In the genomic region with DNA sequence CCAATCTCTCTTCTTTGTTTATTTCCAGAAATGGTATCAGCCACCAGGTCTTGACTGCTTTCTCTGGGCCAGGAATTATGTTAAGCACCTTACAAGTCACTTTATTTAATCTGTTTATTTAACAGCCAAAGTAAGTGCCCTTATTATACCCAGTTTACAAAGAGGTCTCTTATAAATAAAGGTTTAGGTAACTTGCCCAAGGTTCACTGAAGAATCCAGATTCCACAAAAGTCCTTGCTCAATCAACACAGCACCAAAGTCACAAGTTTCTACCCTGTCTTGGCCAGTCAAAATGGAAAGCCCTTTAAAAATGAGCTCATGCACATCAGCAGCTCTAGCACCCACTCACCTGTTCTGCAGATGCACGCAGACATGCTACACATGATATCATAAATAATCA, we compare ENCODE assay signal across 20 cellular contexts.
"Had no signal": no experiment of that assay in that cellular context is flagged by ENCODE, and none has a peak within 500 bp of the region (broad histone marks: within the 10 kb centered on the region; RNA-seq: fewer than 3 reads in every experiment).

No MANE protein-coding gene starts in this region.

- DNase-seq: activated CD4-positive, alpha-beta memory T cell treated with anti-CD3 and anti-CD28 coated beads, Interleukin-2, amount 10 ng/mL, durations not matched to agents 7 days and 5 days; activated CD4-positive, alpha-beta T cell treated with anti-CD3 and anti-CD28 coated beads for 48 hours; activated CD8-positive, alpha-beta memory T cell treated with anti-CD3 and anti-CD28 coated beads, Interleukin-2, amount 10 ng/mL, durations not matched to agents 7 days and 5 days; activated gamma-delta T cell treated with Interleukin-2 at 50 U/mL for 16 hours; activated naive CD8-positive, alpha-beta T cell treated with anti-CD3 and anti-CD28 coated beads for 36 hours; amniotic stem cell; colonic mucosa; head of caudate nucleus; left ventricle myocardium superior; midbrain; ovary; stimulated activated CD4-positive, alpha-beta T cell treated with anti-CD3 and anti-CD28 coated beads, Interleukin-2, amount 100 ng/mL, for 48 hours; stimulated activated CD8-positive, alpha-beta memory T cell treated with anti-CD3 and anti-CD28 coated beads, Interleukin-4, amount 100 ng/mL, for 48 hours; stimulated activated naive B cell treated with anti-CD40 and anti-IgM and Interleukin-4, amounts not matched to agents 10 μg/mL and 1 μg/mL and 100 μg/mL, for 72 hours had no signal

- ATAC-seq: activated CD8-positive, alpha-beta memory T cell treated with anti-CD3 and anti-CD28 coated beads, Interleukin-2, amount 10 ng/mL, durations not matched to agents 7 days and 5 days; stimulated activated naive B cell treated with anti-CD40 and anti-IgM and Interleukin-4, amounts not matched to agents 10 μg/mL and 1 μg/mL and 100 μg/mL, for 72 hours had no signal

- H3K27me3 Mint-ChIP-seq: activated CD4-positive, alpha-beta memory T cell treated with anti-CD3 and anti-CD28 coated beads, Interleukin-2, amount 10 ng/mL, durations not matched to agents 7 days and 5 days; activated naive CD8-positive, alpha-beta T cell treated with anti-CD3 and anti-CD28 coated beads for 36 hours had no signal

- H3K36me3 Mint-ChIP-seq: activated naive CD8-positive, alpha-beta T cell treated with anti-CD3 and anti-CD28 coated beads for 36 hours; stimulated activated naive B cell treated with anti-CD40 and anti-IgM and Interleukin-4, amounts not matched to agents 10 μg/mL and 1 μg/mL and 100 μg/mL, for 72 hours had no signal

- H3K9me3 Mint-ChIP-seq: activated CD4-positive, alpha-beta memory T cell treated with anti-CD3 and anti-CD28 coated beads, Interleukin-2, amount 10 ng/mL, durations not matched to agents 7 days and 5 days; activated naive CD8-positive, alpha-beta T cell treated with anti-CD3 and anti-CD28 coated beads for 36 hours; nephron had no signal

- H3K4me1 ChIP-seq: colonic mucosa, esophagus muscularis mucosa, prostate gland had no signal

- H3K9me3 ChIP-seq: colonic mucosa, esophagus muscularis mucosa, neutrophil, ovary, prostate gland, thoracic aorta had no signal

- H3K27me3 ChIP-seq: colonic mucosa, dorsolateral prefrontal cortex, esophagus muscularis mucosa, ovary had no signal

- H3K36me3 ChIP-seq: colonic mucosa, esophagus muscularis mucosa, neutrophil, ovary, prostate gland, thoracic aorta had no signal

- H3K27ac Mint-ChIP-seq: activated CD4-positive, alpha-beta memory T cell treated with anti-CD3 and anti-CD28 coated beads, Interleukin-2, amount 10 ng/mL, durations not matched to agents 7 days and 5 days; activated CD8-positive, alpha-beta memory T cell treated with anti-CD3 and anti-CD28 coated beads, Interleukin-2, amount 10 ng/mL, durations not matched to agents 7 days and 5 days; activated naive CD8-positive, alpha-beta T cell treated with anti-CD3 and anti-CD28 coated beads for 36 hours; nephron; stimulated activated naive B cell treated with anti-CD40 and anti-IgM and Interleukin-4, amounts not matched to agents 10 μg/mL and 1 μg/mL and 100 μg/mL, for 72 hours had no signal

- H3K4me3 Mint-ChIP-seq: activated CD4-positive, alpha-beta memory T cell treated with anti-CD3 and anti-CD28 coated beads, Interleukin-2, amount 10 ng/mL, durations not matched to agents 7 days and 5 days; activated CD8-positive, alpha-beta memory T cell treated with anti-CD3 and anti-CD28 coated beads, Interleukin-2, amount 10 ng/mL, durations not matched to agents 7 days and 5 days; activated naive CD8-positive, alpha-beta T cell treated with anti-CD3 and anti-CD28 coated beads for 36 hours; nephron; stimulated activated naive B cell treated with anti-CD40 and anti-IgM and Interleukin-4, amounts not matched to agents 10 μg/mL and 1 μg/mL and 100 μg/mL, for 72 hours had no signal

- H3K4me1 Mint-ChIP-seq: stimulated activated naive B cell treated with anti-CD40 and anti-IgM and Interleukin-4, amounts not matched to agents 10 μg/mL and 1 μg/mL and 100 μg/mL, for 72 hours had no signal

- H3K4me3 ChIP-seq: colonic mucosa, dorsolateral prefrontal cortex, esophagus muscularis mucosa, ovary, prostate gland, thoracic aorta had no signal

- H3K27ac ChIP-seq: colonic mucosa, esophagus muscularis mucosa, neutrophil, ovary, prostate gland, thoracic aorta had no signal
